In genomic region chr9:35406183-35406959, GRCh38 we compare ENCODE assay signal across 8 cellular contexts.
DNase-seq lines count a peak whose midpoint lies in the region; ATAC-seq and TF ChIP-seq lines count a peak whose summit lies in the region.

No MANE protein-coding gene starts in this region.

- no peaks in the 10 kb centered on the region for H3K36me3 ChIP-seq in GM23338 (ENCODE audit: insufficient read depth)

- H4K20me1 ChIP-seq in GM23338 (replicated peaks; ENCODE audit: insufficient read depth), result no peaks in the 10 kb centered on the region

- no peaks in the 10 kb centered on the region for H3K9me3 ChIP-seq in right cardiac atrium (ENCODE audit: control insufficient read depth, low read length)

- H2AFZ ChIP-seq in GM23338, result peak overlapping the region; percentile 94; the same call in 1 of the 2 replicates

- H3K4me2 ChIP-seq in GM23338, result peak overlapping the region; percentile 86

- H3F3A ChIP-seq in GM23338 (replicated peaks; ENCODE audit: low read depth), result no peaks in the 10 kb centered on the region

- intact Hi-C loops in right cardiac atrium (cut with DNase I), result no loop called here

- H3K9me3 Mint-ChIP-seq in GM23338, result no peaks in the 10 kb centered on the region
- H3K9me3 Mint-ChIP-seq in activated T-cell treated with anti-CD3 and anti-CD28 coated beads, Interleukin-2, amount 50 U/mL, for 4 hours, result no peaks in the 10 kb centered on the region

- no peaks in the 10 kb centered on the region for H3K9me2 ChIP-seq in GM23338 (ENCODE audit: insufficient read depth)

- WGBS in right cardiac atrium, result 25% methylated on average over 28 of the region's 28 CpGs

- H3K4me1 Mint-ChIP-seq in GM23338, result peaks cover 18% of the 10 kb centered on the region
- H3K4me1 Mint-ChIP-seq in activated T-cell treated with anti-CD3 and anti-CD28 coated beads, Interleukin-2, amount 50 U/mL, for 4 hours (ENCODE audit: low read depth), result no peaks in the 10 kb centered on the region

- H3K4me3 ChIP-seq in GM23338 (peak overlapping the region; percentile 69), right cardiac atrium (ENCODE audit: low read length) (no peak overlapping the region)

- ATAC-seq in GM23338 (peak; percentile 97), right cardiac atrium (peak; percentile 86 to 91), GM21723 (IDR thresholded peaks at IDR 0.05; ENCODE audit: unreplicated experiment) (no peak)
- ATAC-seq in activated T-cell treated with anti-CD3 and anti-CD28 coated beads, Interleukin-2, amount 50 U/mL, for 4 hours, result peak; percentile 65 to 74

- H3K27me3 ChIP-seq in GM23338 (ENCODE audit: insufficient read depth) (no peaks in the 10 kb centered on the region), right cardiac atrium (ENCODE audit: control insufficient read depth, insufficient read depth) (no peaks in the 10 kb centered on the region)

- no peaks in the 10 kb centered on the region for H3K36me3 Mint-ChIP-seq in GM23338 (ENCODE audit: low read depth)
- no peaks in the 10 kb centered on the region for H3K36me3 Mint-ChIP-seq in activated T-cell treated with anti-CD3 and anti-CD28 coated beads, Interleukin-2, amount 50 U/mL, for 4 hours (ENCODE audit: insufficient read depth)

- no peaks in the 10 kb centered on the region for H3K79me2 ChIP-seq in GM23338 (replicated peaks; ENCODE audit: insufficient read depth)

- H3K4me1 ChIP-seq in GM23338 (ENCODE audit: insufficient read depth) (peaks cover 6% of the 10 kb centered on the region), right cardiac atrium (ENCODE audit: control insufficient read depth, insufficient read depth, low read length) (no peaks in the 10 kb centered on the region)

- peak overlapping the region; percentile 77 for H3K4me3 Mint-ChIP-seq in GM23338
- no peak overlapping the region for H3K4me3 Mint-ChIP-seq in activated T-cell treated with anti-CD3 and anti-CD28 coated beads, Interleukin-2, amount 50 U/mL, for 4 hours

- H3K27ac Mint-ChIP-seq in GM23338, result no peak overlapping the region

- peak; percentile 98 for DNase-seq in GM23338 (ENCODE audit: low spot score)
- DNase-seq in activated T-cell treated with anti-CD3 and anti-CD28 coated beads, Interleukin-2, amount 50 U/mL, for 4 hours, result peak; percentile 19
- DNase-seq in right cardiac atrium, result peak; percentile 60 to 83 (median 82)
- DNase-seq in stimulated activated CD4-positive, alpha-beta T cell treated with anti-CD3 and anti-CD28 coated beads, Interleukin-15, amount 100 ng/mL, for 48 hours (ENCODE audit: low read depth in 2 of 2), result peak; percentile 18 to 19
- DNase-seq in NCI-H1105 (lab: John Stamatoyannopoulos, UW), result no peak
- DNase-seq in NCI-H524 treated with DMSO at 0.1 percent for 48 hours (lab: John Stamatoyannopoulos, UW), result no peak
- no peak for DNase-seq in cerebellum (ENCODE audit: low spot score)

- peaks cover 4% of the 10 kb centered on the region for H3K27me3 Mint-ChIP-seq in GM23338 (ENCODE audit: insufficient read depth, low read depth, poor library complexity)
- peaks cover 17% of the 10 kb centered on the region for H3K27me3 Mint-ChIP-seq in activated T-cell treated with anti-CD3 and anti-CD28 coated beads, Interleukin-2, amount 50 U/mL, for 4 hours (ENCODE audit: low read depth)

- peak in 1 of 2 experiments; percentile 31; a peak in 1 of 4 replicates for TF ChIP-seq CTCF in GM23338 (conservative IDR thresholded peaks at IDR 0.05; ENCODE audit: low read depth in 2 of 2)

- H3K27ac ChIP-seq in GM23338 (ENCODE audit: low read depth), result no peak overlapping the region
- H3K27ac ChIP-seq in right cardiac atrium (ENCODE audit: low read length), result no peak overlapping the region

TF ChIP-seq in GM23338, 12 proteins besides CTCF, POLR2A, EP300 and RAD21:
- peak; percentile 76 for TF ChIP-seq POLR2AphosphoS5 (IDR thresholded peaks at IDR 0.05; ENCODE audit: low read depth)
- TF ChIP-seq NANOG (IDR thresholded peaks at IDR 0.05; ENCODE audit: borderline replicate concordance), result no peak
TF ChIP-seq in GM23338: peak in this region for 1.

Comparison
In these comparisons a context has a peak if more than half of its experiments do, and no peak if none do; other contexts are left out.
1. DNase-seq: peak in GM23338 (single experiment), activated T-cell treated with anti-CD3 and anti-CD28 coated beads, Interleukin-2, amount 50 U/mL, for 4 hours (single experiment), right cardiac atrium (3 of 3) and stimulated activated CD4-positive, alpha-beta T cell treated with anti-CD3 and anti-CD28 coated beads, Interleukin-15, amount 100 ng/mL, for 48 hours (2 of 2); none in NCI-H1105 (single experiment), NCI-H524 treated with DMSO at 0.1 percent for 48 hours (single experiment) and cerebellum (single experiment).